In the genomic region with DNA sequence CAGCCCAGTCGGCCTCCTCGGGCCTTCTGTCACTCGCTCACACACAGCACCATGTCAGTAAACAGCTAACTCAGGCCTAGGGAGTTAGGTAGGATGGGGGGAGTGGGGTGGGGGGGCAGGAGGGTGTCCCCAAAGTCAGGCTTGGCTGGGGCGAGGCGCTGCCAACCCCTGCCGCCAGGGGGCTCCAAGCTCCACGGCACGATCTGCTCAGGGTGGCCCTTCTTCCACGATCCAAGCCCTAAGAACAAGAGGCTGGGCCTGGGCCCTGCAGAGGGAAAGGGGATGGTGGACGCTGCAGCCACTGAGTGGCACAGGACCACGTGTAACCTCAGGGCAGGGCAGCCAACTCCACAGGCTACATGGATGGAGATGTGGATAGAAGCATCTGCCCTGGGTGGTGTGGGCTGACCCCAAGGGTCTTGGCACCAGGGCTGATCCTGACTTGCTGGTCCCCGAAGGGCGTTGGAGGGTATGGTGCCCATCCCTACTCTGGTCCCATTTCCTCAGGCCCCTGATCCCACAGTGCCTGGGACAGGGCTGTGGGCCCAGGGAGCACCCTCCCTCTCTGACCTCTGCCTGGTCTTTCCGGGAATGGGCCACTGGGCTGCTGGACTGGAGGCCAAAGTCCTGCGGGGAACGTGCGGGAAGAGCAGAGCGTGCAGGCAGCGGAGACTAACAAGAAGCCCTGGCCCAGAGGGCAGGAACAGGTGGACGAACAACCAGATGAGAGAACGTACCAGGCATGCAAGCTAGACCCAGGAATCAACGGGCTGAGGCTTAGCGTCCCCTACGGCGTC, we compare ENCODE assay signal across 8 cellular contexts. TPM values are rescaled to one million over a fixed set of nuclear protein-coding genes. Genes with fewer than 3 reads are reported as not detected.
DNase-seq lines count a peak whose midpoint lies in the region; ATAC-seq and TF ChIP-seq lines count a peak whose summit lies in the region.

No MANE protein-coding gene starts in this region.

- DNase-seq in SKM-1 treated with dmso at 0.1 percent for 144 hours (lab: John Stamatoyannopoulos, UW; ENCODE audit: unreplicated experiment): peak; percentile 36
- no peak for DNase-seq in SKM-1 (lab: John Stamatoyannopoulos, UW; ENCODE audit: unreplicated experiment)
- DNase-seq in NOMO-1 treated with DMSO at 0.1 percent for 48 hours (lab: John Stamatoyannopoulos, UW; ENCODE audit: unreplicated experiment): peak; percentile 47
- peak; percentile 70 for DNase-seq in activated T-cell treated with anti-CD3 and anti-CD28 coated beads for 24 hours (ENCODE audit: low read depth)
- DNase-seq in stimulated activated naive CD8-positive, alpha-beta T cell treated with anti-CD3 and anti-CD28 coated beads, Interleukin-15, Interleukin-2, amounts not matched to agents 100 U/mL and 50 U/mL, for 24 hours: peak; percentile 85

- H3K9me3 Mint-ChIP-seq in nephron: no peaks in the 10 kb centered on the region

- ATAC-seq in esophagus mucosa (peak; percentile 56), GM21723 (IDR thresholded peaks at IDR 0.05; ENCODE audit: unreplicated experiment) (no peak)
- ATAC-seq in stimulated activated naive CD8-positive, alpha-beta T cell treated with anti-CD3 and anti-CD28 coated beads, Interleukin-15, Interleukin-2, amounts not matched to agents 100 U/mL and 50 U/mL, for 24 hours: peak; percentile 64

- peaks cover 17% of the 10 kb centered on the region for H3K36me3 Mint-ChIP-seq in nephron (ENCODE audit: low read depth)

- H3K4me3 Mint-ChIP-seq in nephron: no peak overlapping the region

- peak; percentile 82 to 90 (median 89) for TF ChIP-seq CTCF in nephron (IDR thresholded peaks at IDR 0.05; ENCODE audit: unreplicated experiment in 3 of 3)

- peaks cover 27% of the 10 kb centered on the region for H3K4me1 Mint-ChIP-seq in nephron

- no peak overlapping the region for H3K27ac Mint-ChIP-seq in nephron

- peaks cover 3% of the 10 kb centered on the region for H3K27me3 Mint-ChIP-seq in nephron (ENCODE audit: low read depth)

RNA-seq across cellular contexts. Expression of gene TXNRD2, which starts 29.1 kb away (rescaled TPM):
- 11.7 TPM for total RNA-seq in esophagus mucosa

RNA-seq across cellular contexts. Expression of gene COMT, which starts 29.1 kb away (rescaled TPM):
- total RNA-seq in esophagus mucosa: 146 TPM

RNA-seq across cellular contexts. Expression of gene ARVCF, which starts 45.9 kb away (rescaled TPM):
- 3.1 TPM for total RNA-seq in esophagus mucosa

RNA-seq across cellular contexts. Expression of gene TANGO2, which starts 50.2 kb away (rescaled TPM):
- total RNA-seq in esophagus mucosa: 10.6 TPM
